ENCODE assay signal across 8 cellular contexts in genomic region chr14:23307687-23308644, GRCh38. TPM values are rescaled to one million over a fixed set of nuclear protein-coding genes. Genes with fewer than 3 reads are reported as not detected.
A peak's percentile ranks its signal among the peaks of the same experiment; 100 is the strongest.
DNase-seq lines count a peak whose midpoint lies in the region; ATAC-seq lines count a peak whose summit lies in the region.
"Had no signal": no experiment of that assay in that cellular context is flagged by ENCODE, and none has a peak within 500 bp of the region (broad histone marks: within the 10 kb centered on the region; RNA-seq: fewer than 3 reads in every experiment).

No MANE protein-coding gene starts in this region.

- H3K27me3 Mint-ChIP-seq in activated T-helper 2 cell treated with anti-CD3 and anti-CD28 coated beads, Interferon-gamma antibody, Interleukin-2, Interleukin-4, amounts not matched to agents 10 μg/mL and 5 μg/mL and 100 μg/mL, durations not matched to agents 14 hours and 24 hours and 36 hours (ENCODE audit: low read depth) = peaks cover 9% of the 10 kb centered on the region

- intact Hi-C loops in activated T-helper 2 cell treated with anti-CD3 and anti-CD28 coated beads, Interferon-gamma antibody, Interleukin-2, Interleukin-4, amounts not matched to agents 10 μg/mL and 5 μg/mL and 100 μg/mL, durations not matched to agents 14 hours and 24 hours and 36 hours (cut with micrococcal nuclease) = loop anchor here (10.0 kb wide), 1 partner anchor 303 kb away; no protein-coding TSS in a partner anchor

- no peak overlapping the region for H2BK15ac ChIP-seq in mesendoderm (replicated peaks; ENCODE audit: low read depth)

- no peaks in the 10 kb centered on the region for H3K36me3 Mint-ChIP-seq in activated T-helper 2 cell treated with anti-CD3 and anti-CD28 coated beads, Interferon-gamma antibody, Interleukin-2, Interleukin-4, amounts not matched to agents 10 μg/mL and 5 μg/mL and 100 μg/mL, durations not matched to agents 14 hours and 24 hours and 36 hours (ENCODE audit: low read depth)

- no CpG with 5 or more reads among the region's 22 CpGs for WGBS in mesendoderm (ENCODE audit: extremely low coverage, insufficient coverage, low lambda C conversion rate)

- no peak overlapping the region for H2BK5ac ChIP-seq in mesendoderm (ENCODE audit: low read length)

- H3K4me2 ChIP-seq in BLaER1 (peak overlapping the region; percentile 95), mesendoderm (ENCODE audit: low read length) (peak overlapping the region; percentile 91)

- H2AK5ac ChIP-seq in mesendoderm (ENCODE audit: low read length) = no peak overlapping the region

- H3K4me1 ChIP-seq in BLaER1 = peaks cover 60% of the 10 kb centered on the region
- H3K4me1 ChIP-seq in mesendoderm (ENCODE audit: control insufficient read depth, low read depth, low read length) = peaks cover 4% of the 10 kb centered on the region

- no peak overlapping the region for H3K18ac ChIP-seq in mesendoderm (ENCODE audit: low read length)

- 0 out of 2 replicates have a peak overlapping the region, but pooled peaks have one; percentile 84 for H3K9ac ChIP-seq in BLaER1
- peak overlapping the region; percentile 99 for H3K9ac ChIP-seq in mesendoderm (ENCODE audit: low read length)

- H3K79me2 ChIP-seq in mesendoderm (ENCODE audit: control insufficient read depth, insufficient read depth, low read length) = peaks cover 14% of the 10 kb centered on the region

- peak overlapping the region; percentile 98 for H3K56ac ChIP-seq in mesendoderm (ENCODE audit: low read length)

- peaks cover 23% of the 10 kb centered on the region for H3K79me1 ChIP-seq in mesendoderm (ENCODE audit: low read length)

- H3K4me1 Mint-ChIP-seq in activated T-helper 2 cell treated with anti-CD3 and anti-CD28 coated beads, Interferon-gamma antibody, Interleukin-2, Interleukin-4, amounts not matched to agents 10 μg/mL and 5 μg/mL and 100 μg/mL, durations not matched to agents 14 hours and 24 hours and 36 hours (ENCODE audit: low read depth) = peaks cover 22% of the 10 kb centered on the region

- H3K36me3 ChIP-seq in BLaER1 = peaks cover 41% of the 10 kb centered on the region
- no peaks in the 10 kb centered on the region for H3K36me3 ChIP-seq in mesendoderm (ENCODE audit: control insufficient read depth, insufficient read depth, low read length)

- H4K20me1 ChIP-seq in BLaER1 = no peaks in the 10 kb centered on the region

- H3K27ac ChIP-seq in BLaER1 = no peak overlapping the region
- H3K27ac ChIP-seq in mesendoderm (ENCODE audit: low read depth, low read length) = no peak overlapping the region

- no peaks in the 10 kb centered on the region for H3K9me3 ChIP-seq in BLaER1

- H3K9me3 Mint-ChIP-seq in activated T-helper 2 cell treated with anti-CD3 and anti-CD28 coated beads, Interferon-gamma antibody, Interleukin-2, Interleukin-4, amounts not matched to agents 10 μg/mL and 5 μg/mL and 100 μg/mL, durations not matched to agents 14 hours and 24 hours and 36 hours = no peaks in the 10 kb centered on the region

- no peak for ATAC-seq in GM21390 (IDR thresholded peaks at IDR 0.05; ENCODE audit: unreplicated experiment)

- H3K4me3 ChIP-seq in BLaER1 = peak overlapping the region; percentile 77
- H3K4me3 ChIP-seq in mesendoderm (ENCODE audit: low read length) = no peak overlapping the region

- peak overlapping the region; percentile 19 for H3K27ac Mint-ChIP-seq in activated T-helper 2 cell treated with anti-CD3 and anti-CD28 coated beads, Interferon-gamma antibody, Interleukin-2, Interleukin-4, amounts not matched to agents 10 μg/mL and 5 μg/mL and 100 μg/mL, durations not matched to agents 14 hours and 24 hours and 36 hours

- H3K27me3 ChIP-seq in BLaER1 = no peaks in the 10 kb centered on the region
- no peaks in the 10 kb centered on the region for H3K27me3 ChIP-seq in mesendoderm (ENCODE audit: insufficient read depth, low read length, poor library complexity)

- H3K4me3 Mint-ChIP-seq in activated T-helper 2 cell treated with anti-CD3 and anti-CD28 coated beads, Interferon-gamma antibody, Interleukin-2, Interleukin-4, amounts not matched to agents 10 μg/mL and 5 μg/mL and 100 μg/mL, durations not matched to agents 14 hours and 24 hours and 36 hours (ENCODE audit: low read depth) = peak overlapping the region; percentile 80

- H4K8ac ChIP-seq in mesendoderm (ENCODE audit: low read depth, low read length) = no peak overlapping the region

- no peak overlapping the region for H3K23ac ChIP-seq in mesendoderm (ENCODE audit: low read length)

- no peak overlapping the region for H3K4ac ChIP-seq in mesendoderm (ENCODE audit: low read depth, low read length)

- H2BK120ac ChIP-seq in mesendoderm (ENCODE audit: low read depth, low read length) = no peak overlapping the region

- no peak for DNase-seq in activated T-helper 2 cell treated with anti-CD3 and anti-CD28 coated beads, Interferon-gamma antibody, Interleukin-2, Interleukin-4, amounts not matched to agents 10 μg/mL and 5 μg/mL and 100 μg/mL, durations not matched to agents 14 hours and 24 hours and 36 hours (ENCODE audit: low spot score)
- DNase-seq in mesendoderm (no peak), AG08395 (ENCODE audit: low spot score) (no peak)
- DNase-seq in stimulated activated CD4-positive, alpha-beta T cell treated with anti-CD3 and anti-CD28 coated beads, Interleukin-4, amount 100 ng/mL, for 1 hour = no peak
- DNase-seq: activated gamma-delta T cell treated with Interleukin-2 at 50 U/mL for 16 hours, KG1 had no signal

- H4K5ac ChIP-seq in mesendoderm (ENCODE audit: low read length) = no peak overlapping the region

RNA-seq across cellular contexts. Expression of gene BCL2L2, which starts 1.3 kb away (rescaled TPM):
- 9.3 and 10.1 TPM in 2 replicates for total RNA-seq in activated T-helper 2 cell treated with anti-CD3 and anti-CD28 coated beads, Interferon-gamma antibody, Interleukin-2, Interleukin-4, amounts not matched to agents 10 μg/mL and 5 μg/mL and 100 μg/mL, durations not matched to agents 14 hours and 24 hours and 36 hours
- polyA plus RNA-seq in mesendoderm (2013, experiment 1 of 2) = 6.5 TPM
- 6.5 TPM for polyA plus RNA-seq in mesendoderm (2013, experiment 2 of 2)

RNA-seq across cellular contexts. Expression of gene PPP1R3E, which starts 5.3 kb away (rescaled TPM):
- 20.3 and 21.3 TPM in 2 replicates for total RNA-seq in activated T-helper 2 cell treated with anti-CD3 and anti-CD28 coated beads, Interferon-gamma antibody, Interleukin-2, Interleukin-4, amounts not matched to agents 10 μg/mL and 5 μg/mL and 100 μg/mL, durations not matched to agents 14 hours and 24 hours and 36 hours
- 1.8 TPM for polyA plus RNA-seq in mesendoderm (2013, experiment 1 of 2)
- polyA plus RNA-seq in mesendoderm (2013, experiment 2 of 2) = 1.8 TPM

RNA-seq across cellular contexts. Expression of gene PABPN1, which starts 13.3 kb away (rescaled TPM):
- 241 and 259 TPM in 2 replicates for total RNA-seq in activated T-helper 2 cell treated with anti-CD3 and anti-CD28 coated beads, Interferon-gamma antibody, Interleukin-2, Interleukin-4, amounts not matched to agents 10 μg/mL and 5 μg/mL and 100 μg/mL, durations not matched to agents 14 hours and 24 hours and 36 hours
- polyA plus RNA-seq in mesendoderm (2013, experiment 1 of 2) = 246 TPM
- 254 TPM for polyA plus RNA-seq in mesendoderm (2013, experiment 2 of 2)

RNA-seq across cellular contexts. Expression of gene HOMEZ, which starts 22.0 kb away (rescaled TPM):
- 13.3 and 13.7 TPM in 2 replicates for total RNA-seq in activated T-helper 2 cell treated with anti-CD3 and anti-CD28 coated beads, Interferon-gamma antibody, Interleukin-2, Interleukin-4, amounts not matched to agents 10 μg/mL and 5 μg/mL and 100 μg/mL, durations not matched to agents 14 hours and 24 hours and 36 hours
- 8.8 TPM for polyA plus RNA-seq in mesendoderm (2013, experiment 1 of 2)
- polyA plus RNA-seq in mesendoderm (2013, experiment 2 of 2) = 8.4 TPM

RNA-seq across cellular contexts. Expression of gene SLC22A17, which starts 44.7 kb away (rescaled TPM):
- total RNA-seq in activated T-helper 2 cell treated with anti-CD3 and anti-CD28 coated beads, Interferon-gamma antibody, Interleukin-2, Interleukin-4, amounts not matched to agents 10 μg/mL and 5 μg/mL and 100 μg/mL, durations not matched to agents 14 hours and 24 hours and 36 hours = 2.9 and 3.2 TPM in 2 replicates
- polyA plus RNA-seq in mesendoderm (2013, experiment 1 of 2) = 15.4 TPM
- 16.7 TPM for polyA plus RNA-seq in mesendoderm (2013, experiment 2 of 2)
